In the genomic region with DNA sequence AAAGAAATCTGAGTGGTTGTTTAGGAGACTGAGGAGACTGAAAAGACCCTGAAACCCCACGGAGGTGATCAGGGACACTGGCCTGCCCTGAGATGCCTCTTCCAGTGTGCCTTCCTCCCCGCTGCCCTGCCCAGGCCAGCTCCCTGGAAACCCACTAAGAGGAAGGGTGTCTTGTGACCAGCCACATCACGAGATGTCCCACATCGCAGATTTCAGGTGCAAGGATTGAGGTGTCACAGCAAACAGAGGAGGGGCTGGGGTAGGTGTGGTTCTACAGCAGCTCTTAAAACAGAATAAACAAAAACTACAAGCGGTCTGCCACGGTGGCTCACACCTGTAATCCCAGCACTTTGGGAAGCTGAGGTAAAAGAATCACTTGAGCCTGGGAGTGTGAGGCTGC, we compare ENCODE assay signal across 19 cellular contexts.
DNase-seq lines count a peak whose midpoint lies in the region; ATAC-seq and TF ChIP-seq lines count a peak whose summit lies in the region.
"Had no signal": no experiment of that assay in that cellular context is flagged by ENCODE, and none has a peak within 500 bp of the region (broad histone marks: within the 10 kb centered on the region; RNA-seq: fewer than 3 reads in every experiment).

No MANE protein-coding gene starts in this region.

- H3K4me3 ChIP-seq in Loucy (ENCODE audit: low read length, poor library complexity, severe bottlenecking) (no peak overlapping the region), lung (no peak overlapping the region), suprapubic skin (no peak overlapping the region)
- no peak overlapping the region for H3K4me3 ChIP-seq in effector memory CD4-positive, alpha-beta T cell (ENCODE audit: insufficient read depth, low read depth, low read length, poor library complexity, severe bottlenecking)
- H3K4me3 ChIP-seq: skin epidermis had no signal

- no peaks in the 10 kb centered on the region for H4K20me1 ChIP-seq in Loucy (ENCODE audit: insufficient read depth, low read length, poor library complexity, severe bottlenecking)

- ATAC-seq in lung (ENCODE audit: insufficient read depth, low FRiP score) (no peak), GM21737 (IDR thresholded peaks at IDR 0.05; ENCODE audit: unreplicated experiment) (no peak)
- ATAC-seq: left ventricle myocardium superior, Panc1 had no signal

- H3K27me3 ChIP-seq in Loucy (ENCODE audit: insufficient read depth, low read length, poor library complexity, severe bottlenecking): no peaks in the 10 kb centered on the region
- H3K27me3 ChIP-seq in lung (ENCODE audit: control insufficient read depth, insufficient read depth): no peaks in the 10 kb centered on the region
- peaks cover 6% of the 10 kb centered on the region for H3K27me3 ChIP-seq in suprapubic skin
- no peaks in the 10 kb centered on the region for H3K27me3 ChIP-seq in effector memory CD4-positive, alpha-beta T cell (replicated peaks; ENCODE audit: control insufficient read depth, insufficient read depth, low read length, poor library complexity, severe bottlenecking)

- DNase-seq in activated naive CD8-positive, alpha-beta T cell treated with anti-CD3 and anti-CD28 coated beads for 36 hours: no peak
- DNase-seq in lung (ENCODE audit: low spot score): peak; percentile 20
- peak; percentile 52 for DNase-seq in suprapubic skin (ENCODE audit: low spot score in 2 of 2)
- DNase-seq in effector memory CD4-positive, alpha-beta T cell: no peak
- DNase-seq: activated CD4-positive, alpha-beta T cell treated with anti-CD3 and anti-CD28 coated beads for 4 hours; activated T-cell treated with anti-CD3 and anti-CD28 coated beads, Interleukin-2, amount 50 U/mL, for 4 hours; glutamatergic neuron; HFFc6; Kasumi-1; left ventricle myocardium superior; NCI-H1105; NCI-H774; SK-N-SH; stimulated activated CD4-positive, alpha-beta T cell treated with anti-CD3 and anti-CD28 coated beads, Interleukin-2, amount 100 ng/mL, for 48 hours had no signal

- H3K9me3 ChIP-seq in Loucy (ENCODE audit: insufficient read depth, low read depth, low read length): no peaks in the 10 kb centered on the region
- peaks cover 0 to 17% of the 10 kb centered on the region in 2 donors for H3K9me3 ChIP-seq in lung (ENCODE audit: control insufficient read depth in 2 of 2, insufficient read depth in 1 of 2, low read length in 1 of 2)
- H3K9me3 ChIP-seq in suprapubic skin: peaks cover 13% of the 10 kb centered on the region
- H3K9me3 ChIP-seq in effector memory CD4-positive, alpha-beta T cell (ENCODE audit: control insufficient read depth, low read length): no peaks in the 10 kb centered on the region

- WGBS in lung, 2 donors: 68 to 73% methylated on average over 6 of the region's 6 CpGs
- WGBS in suprapubic skin: 86% methylated on average over 6 of the region's 6 CpGs

- no peak overlapping the region for H2AFZ ChIP-seq in Loucy (ENCODE audit: low read length)

- H3K27me3 Mint-ChIP-seq in activated naive CD8-positive, alpha-beta T cell: no peaks in the 10 kb centered on the region
- H3K27me3 Mint-ChIP-seq in activated naive CD8-positive, alpha-beta T cell treated with anti-CD3 and anti-CD28 coated beads for 36 hours: no peaks in the 10 kb centered on the region

- no peaks in the 10 kb centered on the region for H3F3A ChIP-seq in Loucy (ENCODE audit: low read depth)

- H3K27ac ChIP-seq in lung (ENCODE audit: low read depth in 1 of 2, low read length in 1 of 2) (no peak overlapping the region), suprapubic skin (no peak overlapping the region)
- no peak overlapping the region for H3K27ac ChIP-seq in effector memory CD4-positive, alpha-beta T cell (ENCODE audit: insufficient read depth, low read length, poor library complexity, severe bottlenecking)

- H3K9ac ChIP-seq in Loucy (ENCODE audit: low read depth, low read length, poor library complexity, severe bottlenecking): peak overlapping the region; percentile 76
- H3K9ac ChIP-seq: SK-N-SH had no signal

- peaks cover 6% of the 10 kb centered on the region for H3K9me3 Mint-ChIP-seq in activated naive CD8-positive, alpha-beta T cell (ENCODE audit: low read depth)
- peaks cover 9% of the 10 kb centered on the region for H3K9me3 Mint-ChIP-seq in activated naive CD8-positive, alpha-beta T cell treated with anti-CD3 and anti-CD28 coated beads for 36 hours

- H3K9me2 ChIP-seq in Loucy (replicated peaks; ENCODE audit: low read depth, low read length): no peaks in the 10 kb centered on the region
- H3K9me2 ChIP-seq: SK-N-SH had no signal

- H3K36me3 Mint-ChIP-seq in activated naive CD8-positive, alpha-beta T cell: peaks cover 5% of the 10 kb centered on the region
- peaks cover 6% of the 10 kb centered on the region for H3K36me3 Mint-ChIP-seq in activated naive CD8-positive, alpha-beta T cell treated with anti-CD3 and anti-CD28 coated beads for 36 hours

- H3K4me1 Mint-ChIP-seq in activated naive CD8-positive, alpha-beta T cell (ENCODE audit: low read depth): peaks cover 66% of the 10 kb centered on the region
- peaks cover 52% of the 10 kb centered on the region for H3K4me1 Mint-ChIP-seq in activated naive CD8-positive, alpha-beta T cell treated with anti-CD3 and anti-CD28 coated beads for 36 hours

- no peaks in the 10 kb centered on the region for H3K79me2 ChIP-seq in Loucy (ENCODE audit: insufficient read depth, low read length)

- peak overlapping the region; percentile 78 for H3K27ac Mint-ChIP-seq in activated naive CD8-positive, alpha-beta T cell
- no peak overlapping the region for H3K27ac Mint-ChIP-seq in activated naive CD8-positive, alpha-beta T cell treated with anti-CD3 and anti-CD28 coated beads for 36 hours
- H3K27ac Mint-ChIP-seq: HFFc6 had no signal

- H3K4me1 ChIP-seq in Loucy (ENCODE audit: insufficient read depth, low read length, poor library complexity, severe bottlenecking): peaks cover 55% of the 10 kb centered on the region
- H3K4me1 ChIP-seq in lung (ENCODE audit: control insufficient read depth in 2 of 2, insufficient read depth in 2 of 2, low read length in 2 of 2): peaks cover 0 to 16% of the 10 kb centered on the region in 2 donors
- peaks cover 6% of the 10 kb centered on the region for H3K4me1 ChIP-seq in suprapubic skin
- peaks cover 70% of the 10 kb centered on the region for H3K4me1 ChIP-seq in effector memory CD4-positive, alpha-beta T cell (ENCODE audit: control insufficient read depth, insufficient read depth, low read length, poor library complexity, severe bottlenecking)

- H3K36me3 ChIP-seq in Loucy (ENCODE audit: insufficient read depth, low read length) (no peaks in the 10 kb centered on the region), lung (ENCODE audit: control insufficient read depth in 2 of 2, insufficient read depth in 2 of 2, low read length in 2 of 2) (no peaks in the 10 kb centered on the region), suprapubic skin (no peaks in the 10 kb centered on the region)
- H3K36me3 ChIP-seq in effector memory CD4-positive, alpha-beta T cell (ENCODE audit: control insufficient read depth, insufficient read depth, low read length): no peaks in the 10 kb centered on the region

- TF ChIP-seq CTCF in Loucy (conservative IDR thresholded peaks at IDR 0.05; ENCODE audit: low read length) (no peak), lung (IDR thresholded peaks at IDR 0.05; ENCODE audit: control extremely low read depth, extremely low read depth) (no peak), suprapubic skin (IDR thresholded peaks at IDR 0.05) (no peak)

- no peak for TF ChIP-seq POLR2A in suprapubic skin (IDR thresholded peaks at IDR 0.05)

- TF ChIP-seq EP300 in suprapubic skin (IDR thresholded peaks at IDR 0.05): no peak

- H3K4me2 ChIP-seq in Loucy (ENCODE audit: low read depth, low read length, poor library complexity, severe bottlenecking): peak overlapping the region; percentile 75
- H3K4me2 ChIP-seq: SK-N-SH had no signal

- H3K4me3 Mint-ChIP-seq in activated naive CD8-positive, alpha-beta T cell: peak overlapping the region; percentile 35
- H3K4me3 Mint-ChIP-seq in activated naive CD8-positive, alpha-beta T cell treated with anti-CD3 and anti-CD28 coated beads for 36 hours: no peak overlapping the region
- H3K4me3 Mint-ChIP-seq: HFFc6 had no signal

Comparison
In these comparisons a context has a peak if more than half of its experiments do, and no peak if none do; other contexts are left out.
1. DNase-seq: peak in lung (single experiment) and suprapubic skin (2 of 2); none in activated naive CD8-positive, alpha-beta T cell treated with anti-CD3 and anti-CD28 coated beads for 36 hours (single experiment) and effector memory CD4-positive, alpha-beta T cell (0 of 3).